Comparison of ENCODE assay signal across 12 cellular contexts in the genomic region with DNA sequence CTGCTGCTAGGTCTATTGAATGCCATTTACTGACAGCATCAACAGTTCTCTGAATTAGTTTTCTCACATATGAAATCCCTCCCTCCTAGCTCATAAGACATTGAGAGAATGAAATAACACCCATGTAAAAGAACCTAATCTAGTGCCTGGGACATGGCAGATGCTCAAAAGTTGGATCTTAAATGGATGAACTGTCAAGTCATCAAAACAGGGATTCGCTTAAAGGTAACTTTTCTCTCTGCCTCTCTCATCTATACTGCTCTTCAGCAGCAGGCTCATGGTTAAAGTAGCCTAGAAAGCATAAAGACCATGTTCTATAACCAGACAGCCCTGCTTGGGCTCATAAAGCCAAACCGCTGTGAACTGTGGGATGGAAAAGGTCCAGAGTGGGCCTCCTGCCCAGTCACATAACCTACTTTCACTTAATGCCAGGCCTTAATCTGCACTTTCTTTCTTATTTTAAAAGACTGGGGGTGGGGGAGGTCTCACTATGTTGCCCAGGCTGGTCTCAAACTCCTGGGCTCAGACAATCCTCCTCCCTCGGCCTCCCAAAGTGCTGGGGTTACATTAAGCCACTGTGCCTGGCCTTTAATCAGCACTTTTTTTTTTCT. TPM values are rescaled to one million over a fixed set of nuclear protein-coding genes. Genes with fewer than 3 reads are reported as not detected.
DNase-seq lines count a peak whose midpoint lies in the region; ATAC-seq and TF ChIP-seq lines count a peak whose summit lies in the region.
"Had no signal": no experiment of that assay in that cellular context is flagged by ENCODE, and none has a peak within 500 bp of the region (broad histone marks: within the 10 kb centered on the region; RNA-seq: fewer than 3 reads in every experiment).

No MANE protein-coding gene starts in this region.

- H3K27ac Mint-ChIP-seq in osteocyte (ENCODE audit: unreplicated experiment): peak overlapping the region; percentile 7
- H3K27ac Mint-ChIP-seq: activated naive CD4-positive, alpha-beta T cell treated with anti-CD3 and anti-CD28 coated beads, Interleukin-2, amount 10 ng/mL, durations not matched to agents 7 days and 5 days had no signal

- no peak overlapping the region for H3K27ac ChIP-seq in SU-DHL-6 (ENCODE audit: low read depth, low read length)

- H3K9me3 ChIP-seq in SU-DHL-6 (ENCODE audit: insufficient read depth, low read length): no peaks in the 10 kb centered on the region
- H3K9me3 ChIP-seq: pancreas had no signal

- no peak overlapping the region for H3K4me3 Mint-ChIP-seq in osteocyte (ENCODE audit: unreplicated experiment)
- H3K4me3 Mint-ChIP-seq: activated naive CD4-positive, alpha-beta T cell treated with anti-CD3 and anti-CD28 coated beads, Interleukin-2, amount 10 ng/mL, durations not matched to agents 7 days and 5 days had no signal

- peaks cover 9% of the 10 kb centered on the region; the same call in 1 of the 2 replicates for H3F3A ChIP-seq in SU-DHL-6 (ENCODE audit: insufficient read depth)

- no peaks in the 10 kb centered on the region for H3K27me3 ChIP-seq in SU-DHL-6 (ENCODE audit: low read length)
- H3K27me3 ChIP-seq: pancreas had no signal

- H3K79me2 ChIP-seq in SU-DHL-6 (ENCODE audit: insufficient read depth, low read length): peaks cover 87% of the 10 kb centered on the region

- H4K20me1 ChIP-seq in SU-DHL-6 (ENCODE audit: low read depth, low read length): peaks cover 24% of the 10 kb centered on the region

- TF ChIP-seq CTCF in SU-DHL-6 (IDR thresholded peaks at IDR 0.05; ENCODE audit: insufficient read depth, low read length, poor library complexity, severe bottlenecking) (no peak), osteocyte (IDR thresholded peaks at IDR 0.05) (no peak)

- no peak overlapping the region for H2AFZ ChIP-seq in SU-DHL-6 (ENCODE audit: low read depth, low read length, severe bottlenecking)

- no peaks in the 10 kb centered on the region for H3K9me2 ChIP-seq in SU-DHL-6 (replicated peaks; ENCODE audit: insufficient read depth, low read length)

- H3K4me1 Mint-ChIP-seq in osteocyte (ENCODE audit: unreplicated experiment): peaks cover 70% of the 10 kb centered on the region

- DNase-seq in Daoy (ENCODE audit: low read depth) (peak; percentile 55), fibroblast of gingiva (ENCODE audit: low read depth) (peak; percentile 37), osteocyte (ENCODE audit: extremely low spot score, unreplicated experiment) (no peak), ureter (ENCODE audit: low spot score) (no peak)
- DNase-seq: activated naive CD4-positive, alpha-beta T cell treated with anti-CD3 and anti-CD28 coated beads, Interleukin-2, amount 10 ng/mL, durations not matched to agents 7 days and 5 days; NCI-H1048 had no signal

- peaks cover 1% of the 10 kb centered on the region for H3K36me3 Mint-ChIP-seq in osteocyte (ENCODE audit: unreplicated experiment)

- ATAC-seq in GM21786 (IDR thresholded peaks at IDR 0.05; ENCODE audit: unreplicated experiment) (no peak), GM21381 (IDR thresholded peaks at IDR 0.05; ENCODE audit: unreplicated experiment) (no peak), HG03565 (IDR thresholded peaks at IDR 0.05; ENCODE audit: unreplicated experiment) (no peak)
- ATAC-seq: HCT116, pancreas had no signal

- no peak overlapping the region for H3K9ac ChIP-seq in SU-DHL-6 (ENCODE audit: low read length)

- H3K36me3 ChIP-seq in SU-DHL-6 (ENCODE audit: low read length): no peaks in the 10 kb centered on the region
- H3K36me3 ChIP-seq: pancreas had no signal

- peak overlapping the region; percentile 12 for H3K4me2 ChIP-seq in SU-DHL-6 (ENCODE audit: low read depth, low read length, poor library complexity, severe bottlenecking)

- no peak overlapping the region for H3K4me3 ChIP-seq in SU-DHL-6 (ENCODE audit: insufficient read depth, low read length, poor library complexity, severe bottlenecking)

- no peaks in the 10 kb centered on the region for H3K27me3 Mint-ChIP-seq in osteocyte (ENCODE audit: unreplicated experiment)
- H3K27me3 Mint-ChIP-seq: activated naive CD4-positive, alpha-beta T cell treated with anti-CD3 and anti-CD28 coated beads, Interleukin-2, amount 10 ng/mL, durations not matched to agents 7 days and 5 days had no signal

- H3K9me3 Mint-ChIP-seq in osteocyte (ENCODE audit: unreplicated experiment): no peaks in the 10 kb centered on the region
- H3K9me3 Mint-ChIP-seq: activated naive CD4-positive, alpha-beta T cell treated with anti-CD3 and anti-CD28 coated beads, Interleukin-2, amount 10 ng/mL, durations not matched to agents 7 days and 5 days had no signal

RNA-seq across cellular contexts. Expression of a gene that starts 3.7 kb away (rescaled TPM):
- total RNA-seq in Daoy (2014; rRNA removed; shearing (Covaris generic)): 42.7 and 43.9 TPM in 2 replicates
- 40.0 and 41.0 TPM in 2 replicates for total RNA-seq in osteocyte
- 67.7 TPM for total RNA-seq in ureter

RNA-seq across cellular contexts. Expression of a gene that starts 51.0 kb away (rescaled TPM):
- 0.03 TPM in 1 of 2 replicates, not detected in the other for total RNA-seq in Daoy (2014; rRNA removed; shearing (Covaris generic))
- total RNA-seq in osteocyte: 5.1 and 6.7 TPM in 2 replicates
- 11.0 TPM for total RNA-seq in ureter

Comparison
In these comparisons a context has a peak if more than half of its experiments do, and no peak if none do; other contexts are left out.
1. DNase-seq: peak in Daoy (single experiment) and fibroblast of gingiva (single experiment); none in osteocyte (single experiment) and ureter (single experiment).